Comparison of ENCODE assay signal across 14 cellular contexts in genomic region chr9:115952667-115953316, GRCh38.
A peak's percentile ranks its signal among the peaks of the same experiment; 100 is the strongest.
DNase-seq lines count a peak whose midpoint lies in the region; ATAC-seq and TF ChIP-seq lines count a peak whose summit lies in the region.
"Had no signal": no experiment of that assay in that cellular context is flagged by ENCODE, and none has a peak within 500 bp of the region (broad histone marks: within the 10 kb centered on the region; RNA-seq: fewer than 3 reads in every experiment).

No MANE protein-coding gene starts in this region.

- no peak for TF ChIP-seq CTCF in HFFc6 (IDR thresholded peaks at IDR 0.05)
- no peak for TF ChIP-seq CTCF in mammary epithelial cell (conservative IDR thresholded peaks at IDR 0.05 in 1 of 2, IDR thresholded peaks at IDR 0.05 in 1 of 2; ENCODE audit: extremely low read depth in 1 of 2, insufficient read depth in 1 of 2, low read depth in 1 of 2, low read length in 2 of 2)
- no peak for TF ChIP-seq CTCF in kidney epithelial cell (IDR thresholded peaks at IDR 0.05; ENCODE audit: insufficient read depth, low read length, poor library complexity, severe bottlenecking)

- 87% methylated on average over 3 of the region's 3 CpGs for WGBS in mammary epithelial cell (ENCODE audit: low coverage, missing lambda C conversion rate)

- H3K79me2 ChIP-seq in ACC112 (ENCODE audit: control insufficient read depth, insufficient read depth, low read length, unreplicated experiment), result no peaks in the 10 kb centered on the region
- no peaks in the 10 kb centered on the region for H3K79me2 ChIP-seq in mammary epithelial cell (ENCODE audit: insufficient read depth, low read length)
- H3K79me2 ChIP-seq: parathyroid adenoma had no signal

- H3K27ac ChIP-seq in ACC112 (ENCODE audit: low read depth, low read length) (peak overlapping the region; percentile 84), mammary epithelial cell (ENCODE audit: insufficient read depth, low read depth, low read length) (no peak overlapping the region)
- H3K27ac ChIP-seq: parathyroid adenoma had no signal

- H3K4me1 ChIP-seq in ACC112 (ENCODE audit: control insufficient read depth, insufficient read depth, low read length, unreplicated experiment) (peaks cover 32% of the 10 kb centered on the region), mammary epithelial cell (ENCODE audit: insufficient read depth, low read length) (peaks cover 4% of the 10 kb centered on the region)
- H3K4me1 ChIP-seq: parathyroid adenoma had no signal

- dilution Hi-C loops in mammary epithelial cell (cut with HindIII; ENCODE audit: low sequenced_read_pairs), result no loop called here

- no peak overlapping the region for H3K9ac ChIP-seq in mammary epithelial cell (ENCODE audit: insufficient read depth, low read length)
- H3K9ac ChIP-seq: parathyroid adenoma had no signal

- no peaks in the 10 kb centered on the region for H3K9me3 Mint-ChIP-seq in HFFc6

- H3K27me3 Mint-ChIP-seq in HFFc6 (ENCODE audit: insufficient read depth) (no peaks in the 10 kb centered on the region; the same call in 1 of the 2 replicates), T-helper 17 cell (no peaks in the 10 kb centered on the region)

- H3K4me3 Mint-ChIP-seq in HFFc6, result peak overlapping the region; percentile 2; the same call in 1 of the 2 replicates
- no peak overlapping the region for H3K4me3 Mint-ChIP-seq in T-helper 17 cell
- H3K4me3 Mint-ChIP-seq: T-helper 2 cell treated with Interferon-gamma antibody and Interleukin-4, amounts not matched to agents 5 μg/mL and 100 μg/mL, for 36 hours had no signal

- in situ Hi-C loops in mammary epithelial cell (cut with MboI; ENCODE audit: low sequenced_read_pairs in 2 of 2), result no loop called here

- peaks cover 6% of the 10 kb centered on the region; the same call in 1 of the 2 replicates for H3K36me3 Mint-ChIP-seq in HFFc6 (ENCODE audit: low read depth)
- H3K36me3 Mint-ChIP-seq in T-helper 17 cell (ENCODE audit: low read depth), result no peaks in the 10 kb centered on the region

- H3K4me2 ChIP-seq in mammary epithelial cell (ENCODE audit: insufficient read depth, low read depth, low read length), result no peak overlapping the region

- DNase-seq in HFFc6, result peak; percentile 78
- peak; percentile 17 for DNase-seq in mammary epithelial cell
- peak; percentile 45 for DNase-seq in kidney epithelial cell (ENCODE audit: low read depth)
- no peak for DNase-seq in NCI-H748 (lab: John Stamatoyannopoulos, UW; ENCODE audit: unreplicated experiment)
- DNase-seq in T-helper 17 cell, result no peak
- DNase-seq in SHP77 (lab: John Stamatoyannopoulos, UW), result no peak
- DNase-seq: activated T-cell treated with anti-CD3 and anti-CD28 coated beads, Interleukin-2, amount 50 U/mL, for 48 hours; aorta; NCI-H1105; NCI-H2227 treated with DMSO at 0.1 percent for 48 hours had no signal

- no peaks in the 10 kb centered on the region for H4K20me1 ChIP-seq in mammary epithelial cell (ENCODE audit: insufficient read depth, low read length)

- H3K4me3 ChIP-seq in ACC112 (ENCODE audit: low read depth, low read length), result peak overlapping the region; percentile 18; the same call in 1 of the 2 replicates
- H3K4me3 ChIP-seq in mammary epithelial cell (replicated peaks in 1 of 3; ENCODE audit: insufficient read depth in 1 of 3, low read depth in 2 of 3, low read length in 3 of 3), result no peak overlapping the region
- H3K4me3 ChIP-seq in kidney epithelial cell (ENCODE audit: low read depth, low read length), result no peak overlapping the region

- peak overlapping the region; percentile 76 for H3K27ac Mint-ChIP-seq in HFFc6
- no peak overlapping the region for H3K27ac Mint-ChIP-seq in T-helper 17 cell
- H3K27ac Mint-ChIP-seq: T-helper 2 cell treated with Interferon-gamma antibody and Interleukin-4, amounts not matched to agents 5 μg/mL and 100 μg/mL, for 36 hours had no signal

- no peak for ATAC-seq in T-helper 17 cell
- no peak for ATAC-seq in HG03520 (IDR thresholded peaks at IDR 0.05; ENCODE audit: unreplicated experiment)

- CTCF ChIA-PET in mammary epithelial cell (lab: Charles Lee; ENCODE audit: low non-redundant PET), result no interaction called here

- H3K9me3 ChIP-seq in mammary epithelial cell (replicated peaks; ENCODE audit: insufficient read depth, low read length), result no peaks in the 10 kb centered on the region
- H3K9me3 ChIP-seq in T-helper 17 cell (ENCODE audit: control insufficient read depth, low read length, poor library complexity, severe bottlenecking), result no peaks in the 10 kb centered on the region

- H3K27me3 ChIP-seq in ACC112 (ENCODE audit: insufficient read depth, low read length), result no peaks in the 10 kb centered on the region
- no peaks in the 10 kb centered on the region for H3K27me3 ChIP-seq in mammary epithelial cell (ENCODE audit: insufficient read depth, low read length)
- no peaks in the 10 kb centered on the region for H3K27me3 ChIP-seq in kidney epithelial cell (ENCODE audit: control insufficient read depth, insufficient read depth, low read length)

- H3K36me3 ChIP-seq in ACC112 (ENCODE audit: insufficient read depth, low read length) (no peaks in the 10 kb centered on the region), mammary epithelial cell (ENCODE audit: insufficient read depth, low read length) (no peaks in the 10 kb centered on the region), kidney epithelial cell (ENCODE audit: control insufficient read depth, insufficient read depth, low read length) (no peaks in the 10 kb centered on the region)

- no TSS peak for BruUV-seq in mammary epithelial cell (replicated peaks; lab: Mats Ljungman, UMichigan)

- H2AFZ ChIP-seq in ACC112 (ENCODE audit: low read length, unreplicated experiment) (peak overlapping the region; percentile 3), mammary epithelial cell (ENCODE audit: low read depth, low read length) (no peak overlapping the region)
- H2AFZ ChIP-seq: parathyroid adenoma had no signal

- H3K4me1 Mint-ChIP-seq in HFFc6 (ENCODE audit: low read depth) (peaks cover 56% of the 10 kb centered on the region), T-helper 17 cell (no peaks in the 10 kb centered on the region)

- intact Hi-C loops in mammary epithelial cell (cut with micrococcal nuclease), result no loop called here

Comparison
In these comparisons a context has a peak if more than half of its experiments do, and no peak if none do; other contexts are left out.
1. DNase-seq: peak in HFFc6 (single experiment), mammary epithelial cell (single experiment) and kidney epithelial cell (single experiment); none in NCI-H748 (single experiment), T-helper 17 cell (0 of 3) and SHP77 (0 of 2).